1 cellular context compared by ENCODE assay signal in genomic region chr7:2399848-2400587, GRCh38.
A peak's percentile ranks its signal among the peaks of the same experiment; 100 is the strongest.
TF ChIP-seq lines count a peak whose summit lies in the region.

No MANE protein-coding gene starts in this region.

TF ChIP-seq in HepG2, 621 proteins besides CTCF, POLR2A, EP300 and RAD21 (continues in another document):
- TF ChIP-seq, protein P1, sequence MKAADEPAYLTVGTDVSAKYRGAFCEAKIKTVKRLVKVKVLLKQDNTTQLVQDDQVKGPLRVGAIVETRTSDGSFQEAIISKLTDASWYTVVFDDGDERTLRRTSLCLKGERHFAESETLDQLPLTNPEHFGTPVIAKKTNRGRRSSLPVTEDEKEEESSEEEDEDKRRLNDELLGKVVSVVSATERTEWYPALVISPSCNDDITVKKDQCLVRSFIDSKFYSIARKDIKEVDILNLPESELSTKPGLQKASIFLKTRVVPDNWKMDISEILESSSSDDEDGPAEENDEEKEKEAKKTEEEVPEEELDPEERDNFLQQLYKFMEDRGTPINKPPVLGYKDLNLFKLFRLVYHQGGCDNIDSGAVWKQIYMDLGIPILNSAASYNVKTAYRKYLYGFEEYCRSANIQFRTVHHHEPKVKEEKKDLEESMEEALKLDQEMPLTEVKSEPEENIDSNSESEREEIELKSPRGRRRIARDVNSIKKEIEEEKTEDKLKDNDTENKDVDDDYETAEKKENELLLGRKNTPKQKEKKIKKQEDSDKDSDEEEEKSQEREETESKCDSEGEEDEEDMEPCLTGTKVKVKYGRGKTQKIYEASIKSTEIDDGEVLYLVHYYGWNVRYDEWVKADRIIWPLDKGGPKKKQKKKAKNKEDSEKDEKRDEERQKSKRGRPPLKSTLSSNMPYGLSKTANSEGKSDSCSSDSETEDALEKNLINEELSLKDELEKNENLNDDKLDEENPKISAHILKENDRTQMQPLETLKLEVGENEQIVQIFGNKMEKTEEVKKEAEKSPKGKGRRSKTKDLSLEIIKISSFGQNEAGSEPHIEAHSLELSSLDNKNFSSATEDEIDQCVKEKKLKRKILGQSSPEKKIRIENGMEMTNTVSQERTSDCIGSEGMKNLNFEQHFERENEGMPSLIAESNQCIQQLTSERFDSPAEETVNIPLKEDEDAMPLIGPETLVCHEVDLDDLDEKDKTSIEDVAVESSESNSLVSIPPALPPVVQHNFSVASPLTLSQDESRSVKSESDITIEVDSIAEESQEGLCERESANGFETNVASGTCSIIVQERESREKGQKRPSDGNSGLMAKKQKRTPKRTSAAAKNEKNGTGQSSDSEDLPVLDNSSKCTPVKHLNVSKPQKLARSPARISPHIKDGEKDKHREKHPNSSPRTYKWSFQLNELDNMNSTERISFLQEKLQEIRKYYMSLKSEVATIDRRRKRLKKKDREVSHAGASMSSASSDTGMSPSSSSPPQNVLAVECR (CRISPR knock-in tag; IDR thresholded peaks at IDR 0.05; ENCODE audit: borderline replicate concordance), result no peak; the same call in 1 of the 2 replicates
- TF ChIP-seq ZNF777 (CRISPR knock-in tag; IDR thresholded peaks at IDR 0.05) (0 out of 2 replicates have a peak, but pooled peaks have one; percentile 5), SP2 (CRISPR knock-in tag; IDR thresholded peaks at IDR 0.05) (no peak), ZNF317 (CRISPR knock-in tag; IDR thresholded peaks at IDR 0.05) (0 out of 2 replicates have a peak, but pooled peaks have one; percentile 2), SAP130 (CRISPR knock-in tag; IDR thresholded peaks at IDR 0.05; ENCODE audit: low read depth) (peak; percentile 34; the same call in 1 of the 2 replicates), HMGA1 (CRISPR knock-in tag; conservative IDR thresholded peaks at IDR 0.05) (no peak), ZNF543 (CRISPR knock-in tag; IDR thresholded peaks at IDR 0.05) (no peak), WIZ (CRISPR knock-in tag; IDR thresholded peaks at IDR 0.05) (no peak), FOXO1 (CRISPR knock-in tag; IDR thresholded peaks at IDR 0.05) (no peak), PBX2 (CRISPR knock-in tag; IDR thresholded peaks at IDR 0.05) (no peak), ZNF615 (CRISPR knock-in tag; IDR thresholded peaks at IDR 0.05; ENCODE audit: borderline replicate concordance) (no peak), KLF12 (CRISPR knock-in tag; IDR thresholded peaks at IDR 0.05; ENCODE audit: borderline replicate concordance) (no peak), ZNF354B (CRISPR knock-in tag; IDR thresholded peaks at IDR 0.05) (no peak), HMG20B (CRISPR knock-in tag; conservative IDR thresholded peaks at IDR 0.05) (no peak), SOX13 (IDR thresholded peaks at IDR 0.05) (no peak), SOX13 (CRISPR knock-in tag; conservative IDR thresholded peaks at IDR 0.05 in 1 of 2, IDR thresholded peaks at IDR 0.05 in 1 of 2) (peak in 1 of 2 experiments; percentile 24; a peak in 1 of 4 replicates), POLR2G (IDR thresholded peaks at IDR 0.05; ENCODE audit: low read depth, low read length) (no peak), ADNP (CRISPR knock-in tag; IDR thresholded peaks at IDR 0.05) (0 out of 2 replicates have a peak, but pooled peaks have one; percentile 46), ZNF768 (CRISPR knock-in tag; IDR thresholded peaks at IDR 0.05) (peak; percentile 97), ZNF260 (CRISPR knock-in tag; IDR thresholded peaks at IDR 0.05; ENCODE audit: borderline replicate concordance, low read depth) (no peak), ZNF674 (CRISPR knock-in tag; IDR thresholded peaks at IDR 0.05; ENCODE audit: low read depth) (no peak), NR1H2 (CRISPR knock-in tag; IDR thresholded peaks at IDR 0.05; ENCODE audit: borderline replicate concordance, low read depth) (no peak), SRSF1 (optimal IDR thresholded peaks at IDR 0.05; ENCODE audit: low read depth, low read length) (no peak), YEATS4 (CRISPR knock-in tag; IDR thresholded peaks at IDR 0.05; ENCODE audit: borderline replicate concordance) (no peak), SIX1 (CRISPR knock-in tag; IDR thresholded peaks at IDR 0.05; ENCODE audit: borderline replicate concordance) (0 out of 2 replicates have a peak, but pooled peaks have one; percentile 19), SALL1 (CRISPR knock-in tag; IDR thresholded peaks at IDR 0.05) (peak; percentile 22; the same call in 1 of the 2 replicates)
- TF ChIP-seq, protein P2, sequence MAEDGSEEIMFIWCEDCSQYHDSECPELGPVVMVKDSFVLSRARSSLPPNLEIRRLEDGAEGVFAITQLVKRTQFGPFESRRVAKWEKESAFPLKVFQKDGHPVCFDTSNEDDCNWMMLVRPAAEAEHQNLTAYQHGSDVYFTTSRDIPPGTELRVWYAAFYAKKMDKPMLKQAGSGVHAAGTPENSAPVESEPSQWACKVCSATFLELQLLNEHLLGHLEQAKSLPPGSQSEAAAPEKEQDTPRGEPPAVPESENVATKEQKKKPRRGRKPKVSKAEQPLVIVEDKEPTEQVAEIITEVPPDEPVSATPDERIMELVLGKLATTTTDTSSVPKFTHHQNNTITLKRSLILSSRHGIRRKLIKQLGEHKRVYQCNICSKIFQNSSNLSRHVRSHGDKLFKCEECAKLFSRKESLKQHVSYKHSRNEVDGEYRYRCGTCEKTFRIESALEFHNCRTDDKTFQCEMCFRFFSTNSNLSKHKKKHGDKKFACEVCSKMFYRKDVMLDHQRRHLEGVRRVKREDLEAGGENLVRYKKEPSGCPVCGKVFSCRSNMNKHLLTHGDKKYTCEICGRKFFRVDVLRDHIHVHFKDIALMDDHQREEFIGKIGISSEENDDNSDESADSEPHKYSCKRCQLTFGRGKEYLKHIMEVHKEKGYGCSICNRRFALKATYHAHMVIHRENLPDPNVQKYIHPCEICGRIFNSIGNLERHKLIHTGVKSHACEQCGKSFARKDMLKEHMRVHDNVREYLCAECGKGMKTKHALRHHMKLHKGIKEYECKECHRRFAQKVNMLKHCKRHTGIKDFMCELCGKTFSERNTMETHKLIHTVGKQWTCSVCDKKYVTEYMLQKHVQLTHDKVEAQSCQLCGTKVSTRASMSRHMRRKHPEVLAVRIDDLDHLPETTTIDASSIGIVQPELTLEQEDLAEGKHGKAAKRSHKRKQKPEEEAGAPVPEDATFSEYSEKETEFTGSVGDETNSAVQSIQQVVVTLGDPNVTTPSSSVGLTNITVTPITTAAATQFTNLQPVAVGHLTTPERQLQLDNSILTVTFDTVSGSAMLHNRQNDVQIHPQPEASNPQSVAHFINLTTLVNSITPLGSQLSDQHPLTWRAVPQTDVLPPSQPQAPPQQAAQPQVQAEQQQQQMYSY (CRISPR knock-in tag; IDR thresholded peaks at IDR 0.05), result no peak
- TF ChIP-seq, protein P3, sequence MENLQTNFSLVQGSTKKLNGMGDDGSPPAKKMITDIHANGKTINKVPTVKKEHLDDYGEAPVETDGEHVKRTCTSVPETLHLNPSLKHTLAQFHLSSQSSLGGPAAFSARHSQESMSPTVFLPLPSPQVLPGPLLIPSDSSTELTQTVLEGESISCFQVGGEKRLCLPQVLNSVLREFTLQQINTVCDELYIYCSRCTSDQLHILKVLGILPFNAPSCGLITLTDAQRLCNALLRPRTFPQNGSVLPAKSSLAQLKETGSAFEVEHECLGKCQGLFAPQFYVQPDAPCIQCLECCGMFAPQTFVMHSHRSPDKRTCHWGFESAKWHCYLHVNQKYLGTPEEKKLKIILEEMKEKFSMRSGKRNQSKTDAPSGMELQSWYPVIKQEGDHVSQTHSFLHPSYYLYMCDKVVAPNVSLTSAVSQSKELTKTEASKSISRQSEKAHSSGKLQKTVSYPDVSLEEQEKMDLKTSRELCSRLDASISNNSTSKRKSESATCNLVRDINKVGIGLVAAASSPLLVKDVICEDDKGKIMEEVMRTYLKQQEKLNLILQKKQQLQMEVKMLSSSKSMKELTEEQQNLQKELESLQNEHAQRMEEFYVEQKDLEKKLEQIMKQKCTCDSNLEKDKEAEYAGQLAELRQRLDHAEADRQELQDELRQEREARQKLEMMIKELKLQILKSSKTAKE (CRISPR knock-in tag; IDR thresholded peaks at IDR 0.05; ENCODE audit: borderline replicate concordance), result no peak
- TF ChIP-seq, protein P4, sequence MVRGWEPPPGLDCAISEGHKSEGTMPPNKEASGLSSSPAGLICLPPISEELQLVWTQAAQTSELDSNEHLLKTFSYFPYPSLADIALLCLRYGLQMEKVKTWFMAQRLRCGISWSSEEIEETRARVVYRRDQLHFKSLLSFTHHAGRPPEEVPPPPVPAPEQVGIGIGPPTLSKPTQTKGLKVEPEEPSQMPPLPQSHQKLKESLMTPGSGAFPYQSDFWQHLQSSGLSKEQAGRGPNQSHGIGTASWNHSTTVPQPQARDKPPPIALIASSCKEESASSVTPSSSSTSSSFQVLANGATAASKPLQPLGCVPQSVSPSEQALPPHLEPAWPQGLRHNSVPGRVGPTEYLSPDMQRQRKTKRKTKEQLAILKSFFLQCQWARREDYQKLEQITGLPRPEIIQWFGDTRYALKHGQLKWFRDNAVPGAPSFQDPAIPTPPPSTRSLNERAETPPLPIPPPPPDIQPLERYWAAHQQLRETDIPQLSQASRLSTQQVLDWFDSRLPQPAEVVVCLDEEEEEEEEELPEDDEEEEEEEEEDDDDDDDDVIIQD (CRISPR knock-in tag; IDR thresholded peaks at IDR 0.05; ENCODE audit: low read depth), result no peak
- TF ChIP-seq, protein P5, sequence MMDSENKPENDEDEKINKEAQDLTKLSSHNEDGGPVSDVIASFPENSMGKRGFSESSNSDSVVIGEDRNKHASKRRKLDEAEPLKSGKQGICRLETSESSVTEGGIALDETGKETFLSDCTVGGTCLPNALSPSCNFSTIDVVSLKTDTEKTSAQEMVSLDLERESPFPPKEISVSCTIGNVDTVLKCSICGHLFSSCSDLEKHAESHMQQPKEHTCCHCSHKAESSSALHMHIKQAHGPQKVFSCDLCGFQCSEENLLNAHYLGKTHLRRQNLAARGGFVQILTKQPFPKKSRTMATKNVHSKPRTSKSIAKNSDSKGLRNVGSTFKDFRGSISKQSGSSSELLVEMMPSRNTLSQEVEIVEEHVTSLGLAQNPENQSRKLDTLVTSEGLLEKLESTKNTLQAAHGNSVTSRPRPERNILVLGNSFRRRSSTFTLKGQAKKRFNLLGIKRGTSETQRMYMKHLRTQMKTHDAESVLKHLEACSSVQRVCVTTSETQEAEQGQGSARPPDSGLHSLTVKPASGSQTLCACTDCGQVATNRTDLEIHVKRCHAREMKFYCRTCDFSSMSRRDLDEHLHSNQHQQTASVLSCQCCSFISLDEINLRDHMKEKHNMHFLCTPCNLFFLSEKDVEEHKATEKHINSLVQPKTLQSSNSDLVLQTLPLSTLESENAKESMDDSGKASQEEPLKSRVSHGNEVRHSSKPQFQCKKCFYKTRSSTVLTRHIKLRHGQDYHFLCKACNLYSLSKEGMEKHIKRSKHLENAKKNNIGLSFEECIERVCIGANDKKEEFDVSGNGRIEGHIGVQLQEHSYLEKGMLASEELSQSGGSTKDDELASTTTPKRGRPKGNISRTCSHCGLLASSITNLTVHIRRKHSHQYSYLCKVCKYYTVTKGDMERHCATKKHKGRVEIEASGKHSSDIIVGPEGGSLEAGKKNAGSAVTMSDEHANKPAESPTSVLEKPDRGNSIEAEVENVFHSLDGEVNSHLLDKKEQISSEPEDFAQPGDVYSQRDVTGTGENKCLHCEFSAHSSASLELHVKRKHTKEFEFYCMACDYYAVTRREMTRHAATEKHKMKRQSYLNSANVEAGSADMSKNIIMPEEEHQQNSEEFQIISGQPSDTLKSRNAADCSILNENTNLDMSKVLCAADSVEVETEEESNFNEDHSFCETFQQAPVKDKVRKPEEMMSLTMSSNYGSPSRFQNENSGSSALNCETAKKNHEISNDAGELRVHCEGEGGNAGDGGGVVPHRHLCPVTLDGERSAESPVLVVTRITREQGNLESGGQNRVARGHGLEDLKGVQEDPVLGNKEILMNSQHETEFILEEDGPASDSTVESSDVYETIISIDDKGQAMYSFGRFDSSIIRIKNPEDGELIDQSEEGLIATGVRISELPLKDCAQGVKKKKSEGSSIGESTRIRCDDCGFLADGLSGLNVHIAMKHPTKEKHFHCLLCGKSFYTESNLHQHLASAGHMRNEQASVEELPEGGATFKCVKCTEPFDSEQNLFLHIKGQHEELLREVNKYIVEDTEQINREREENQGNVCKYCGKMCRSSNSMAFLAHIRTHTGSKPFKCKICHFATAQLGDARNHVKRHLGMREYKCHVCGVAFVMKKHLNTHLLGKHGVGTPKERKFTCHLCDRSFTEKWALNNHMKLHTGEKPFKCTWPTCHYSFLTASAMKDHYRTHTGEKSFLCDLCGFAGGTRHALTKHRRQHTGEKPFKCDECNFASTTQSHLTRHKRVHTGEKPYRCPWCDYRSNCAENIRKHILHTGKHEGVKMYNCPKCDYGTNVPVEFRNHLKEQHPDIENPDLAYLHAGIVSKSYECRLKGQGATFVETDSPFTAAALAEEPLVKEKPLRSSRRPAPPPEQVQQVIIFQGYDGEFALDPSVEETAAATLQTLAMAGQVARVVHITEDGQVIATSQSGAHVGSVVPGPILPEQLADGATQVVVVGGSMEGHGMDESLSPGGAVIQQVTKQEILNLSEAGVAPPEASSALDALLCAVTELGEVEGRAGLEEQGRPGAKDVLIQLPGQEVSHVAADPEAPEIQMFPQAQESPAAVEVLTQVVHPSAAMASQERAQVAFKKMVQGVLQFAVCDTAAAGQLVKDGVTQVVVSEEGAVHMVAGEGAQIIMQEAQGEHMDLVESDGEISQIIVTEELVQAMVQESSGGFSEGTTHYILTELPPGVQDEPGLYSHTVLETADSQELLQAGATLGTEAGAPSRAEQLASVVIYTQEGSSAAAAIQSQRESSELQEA (CRISPR knock-in tag; IDR thresholded peaks at IDR 0.05; ENCODE audit: not compliant biosample characterization), result no peak
